In the genomic region with DNA sequence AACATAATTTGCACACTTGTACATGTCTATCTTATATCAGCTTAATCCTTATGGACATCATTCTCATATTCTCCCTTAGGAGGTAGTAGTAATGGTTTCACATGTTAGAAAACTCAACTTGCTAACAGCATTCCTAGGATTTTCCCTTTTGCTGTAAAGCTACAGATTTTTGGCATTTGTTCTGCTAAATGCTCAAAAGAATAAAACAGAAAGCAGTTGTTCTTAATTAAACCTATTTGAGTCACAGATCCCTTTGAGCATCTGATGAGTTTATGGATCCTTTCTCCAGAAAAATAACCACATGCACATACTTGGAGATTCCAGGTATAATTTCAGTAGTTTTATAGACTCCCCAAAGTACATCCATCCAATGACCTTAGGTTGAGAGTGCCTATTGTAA, we compare ENCODE assay signal across 23 cellular contexts.
"Had no signal": no experiment of that assay in that cellular context is flagged by ENCODE, and none has a peak within 500 bp of the region (broad histone marks: within the 10 kb centered on the region; RNA-seq: fewer than 3 reads in every experiment).

No MANE protein-coding gene starts in this region.

- H3K4me3 ChIP-seq: breast epithelium, left lung, lung, sigmoid colon, smooth muscle cell, testis, uterus had no signal

- H3K4me1 ChIP-seq: breast epithelium, foreskin keratinocyte, left lung, testis, uterus had no signal

- H3K4me2 ChIP-seq: smooth muscle cell had no signal

- H3K9me3 ChIP-seq: breast epithelium, left lung, sigmoid colon, testis, uterus had no signal

- H3K36me3 ChIP-seq: breast epithelium, left lung, sigmoid colon, uterus had no signal

- H3K27me3 ChIP-seq: breast epithelium, left lung, sigmoid colon, testis, uterus had no signal

- DNase-seq: activated CD8-positive, alpha-beta memory T cell treated with anti-CD3 and anti-CD28 coated beads for 24 hours; activated CD8-positive, alpha-beta memory T cell treated with anti-CD3 and anti-CD28 coated beads, Interleukin-2, amount 50 U/mL, for 48 hours; activated naive CD4-positive, alpha-beta T cell treated with Interleukin-2 at 50 U/mL for 16 hours; activated naive CD8-positive, alpha-beta T cell treated with anti-CD3 and anti-CD28 coated beads for 36 hours; activated T-cell treated with anti-CD3 and anti-CD28 coated beads, Interleukin-2, amount 50 U/mL, for 48 hours; amniotic stem cell; effector memory CD4-positive, alpha-beta T cell; foreskin keratinocyte; immature natural killer cell; naive thymus-derived CD8-positive, alpha-beta T cell; retina; sigmoid colon; stimulated activated CD4-positive, alpha-beta T cell treated with anti-CD3 and anti-CD28 coated beads, Interleukin-15, amount 100 ng/mL, for 24 hours; T-helper 9 cell; testis; trophoblast cell; uterus had no signal

- H3K27ac ChIP-seq: breast epithelium, foreskin keratinocyte, left lung, sigmoid colon, testis, uterus had no signal

- ATAC-seq: esophagus mucosa; foreskin keratinocyte; left lung; naive thymus-derived CD8-positive, alpha-beta T cell; stimulated activated memory B cell treated with anti-CD40 and anti-IgM and Interleukin-4, amounts not matched to agents 10 μg/mL and 1 μg/mL and 100 μg/mL, for 72 hours had no signal
